12 cellular contexts compared by ENCODE assay signal in the genomic region with DNA sequence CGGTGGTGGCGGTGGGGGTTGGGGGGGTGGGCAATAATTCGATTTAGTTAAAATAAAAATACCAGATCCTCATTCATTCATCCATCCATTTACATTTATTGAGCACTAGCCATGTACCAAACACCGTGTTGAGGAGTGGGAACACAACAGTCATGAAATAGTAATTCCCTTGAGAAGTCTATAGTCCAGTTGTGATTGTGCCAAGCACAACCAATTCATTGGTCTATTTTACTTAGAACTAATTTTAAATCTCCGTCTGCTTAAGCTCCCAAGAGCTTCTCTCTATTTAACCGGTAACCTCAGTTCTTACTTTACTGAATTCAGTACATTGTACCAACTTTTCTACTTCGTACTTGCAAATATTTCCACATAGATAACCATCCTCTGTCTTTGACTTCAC.
"Had no signal": no experiment of that assay in that cellular context is flagged by ENCODE, and none has a peak within 500 bp of the region (broad histone marks: within the 10 kb centered on the region; RNA-seq: fewer than 3 reads in every experiment).

No MANE protein-coding gene starts in this region.

- H3K27ac ChIP-seq: foreskin keratinocyte, upper lobe of right lung had no signal

- H3K27me3 ChIP-seq: esophagus squamous epithelium, foreskin keratinocyte, heart right ventricle, upper lobe of right lung had no signal

- H3K4me1 Mint-ChIP-seq: stimulated activated effector memory CD8-positive, alpha-beta T cell treated with anti-CD3 and anti-CD28 coated beads, Interleukin-12 subunit alpha, Interleukin-12 subunit beta, amount 100 ng/mL, for 72 hours had no signal

- H3K4me3 Mint-ChIP-seq: activated naive CD4-positive, alpha-beta T cell treated with anti-CD3 and anti-CD28 coated beads, Interleukin-2, amount 50 U/mL, for 24 hours; nephron; stimulated activated effector memory CD8-positive, alpha-beta T cell treated with anti-CD3 and anti-CD28 coated beads, Interleukin-12 subunit alpha, Interleukin-12 subunit beta, amount 100 ng/mL, for 72 hours had no signal

- H3K4me3 ChIP-seq: esophagus squamous epithelium, heart right ventricle, upper lobe of right lung had no signal

- H3K27me3 Mint-ChIP-seq: activated naive CD4-positive, alpha-beta T cell treated with anti-CD3 and anti-CD28 coated beads, Interleukin-2, amount 50 U/mL, for 24 hours had no signal

- ATAC-seq: left lobe of liver; stimulated activated effector memory CD8-positive, alpha-beta T cell treated with anti-CD3 and anti-CD28 coated beads, Interleukin-12 subunit alpha, Interleukin-12 subunit beta, amount 100 ng/mL, for 72 hours had no signal

- H3K9me3 ChIP-seq: esophagus squamous epithelium, heart right ventricle, upper lobe of right lung had no signal

- H3K27ac Mint-ChIP-seq: activated naive CD4-positive, alpha-beta T cell treated with anti-CD3 and anti-CD28 coated beads, Interleukin-2, amount 50 U/mL, for 24 hours; nephron; stimulated activated effector memory CD8-positive, alpha-beta T cell treated with anti-CD3 and anti-CD28 coated beads, Interleukin-12 subunit alpha, Interleukin-12 subunit beta, amount 100 ng/mL, for 72 hours had no signal

- DNase-seq: activated T-cell treated with anti-CD3 and anti-CD28 coated beads, Interleukin-2, amount 50 U/mL, for 1 hour; esophagus squamous epithelium; heart right ventricle; mesendoderm; small intestine; T-helper 2 cell; upper lobe of right lung had no signal

- H3K36me3 Mint-ChIP-seq: stimulated activated effector memory CD8-positive, alpha-beta T cell treated with anti-CD3 and anti-CD28 coated beads, Interleukin-12 subunit alpha, Interleukin-12 subunit beta, amount 100 ng/mL, for 72 hours had no signal

- H3K36me3 ChIP-seq: esophagus squamous epithelium, heart right ventricle, upper lobe of right lung had no signal

- H3K4me1 ChIP-seq: esophagus squamous epithelium, foreskin keratinocyte, upper lobe of right lung had no signal
